1 cellular context compared by ENCODE assay signal in the genomic region with DNA sequence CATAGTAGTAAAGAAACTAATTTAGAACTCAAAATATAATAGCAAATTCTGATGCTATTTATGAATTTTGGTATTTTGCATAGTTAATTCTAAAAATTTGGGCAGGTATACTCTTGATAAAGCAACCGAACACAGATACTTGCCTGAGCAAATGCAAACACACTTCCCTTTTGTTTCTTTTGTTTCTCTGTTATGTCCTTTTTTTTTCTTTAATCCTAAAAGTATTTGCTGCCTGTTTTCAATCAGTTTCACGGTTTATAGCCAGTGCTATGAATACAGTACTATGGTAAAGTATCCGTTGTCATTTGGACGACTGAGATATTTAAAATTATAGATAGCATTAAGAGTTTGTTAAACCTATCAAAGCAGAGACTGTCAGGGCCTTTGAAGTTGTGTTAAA.
TF ChIP-seq lines count a peak whose summit lies in the region.

No MANE protein-coding gene starts in this region.

TF ChIP-seq in GM23338, 12 proteins besides CTCF, POLR2A, EP300 and RAD21:
- TF ChIP-seq, protein P1, sequence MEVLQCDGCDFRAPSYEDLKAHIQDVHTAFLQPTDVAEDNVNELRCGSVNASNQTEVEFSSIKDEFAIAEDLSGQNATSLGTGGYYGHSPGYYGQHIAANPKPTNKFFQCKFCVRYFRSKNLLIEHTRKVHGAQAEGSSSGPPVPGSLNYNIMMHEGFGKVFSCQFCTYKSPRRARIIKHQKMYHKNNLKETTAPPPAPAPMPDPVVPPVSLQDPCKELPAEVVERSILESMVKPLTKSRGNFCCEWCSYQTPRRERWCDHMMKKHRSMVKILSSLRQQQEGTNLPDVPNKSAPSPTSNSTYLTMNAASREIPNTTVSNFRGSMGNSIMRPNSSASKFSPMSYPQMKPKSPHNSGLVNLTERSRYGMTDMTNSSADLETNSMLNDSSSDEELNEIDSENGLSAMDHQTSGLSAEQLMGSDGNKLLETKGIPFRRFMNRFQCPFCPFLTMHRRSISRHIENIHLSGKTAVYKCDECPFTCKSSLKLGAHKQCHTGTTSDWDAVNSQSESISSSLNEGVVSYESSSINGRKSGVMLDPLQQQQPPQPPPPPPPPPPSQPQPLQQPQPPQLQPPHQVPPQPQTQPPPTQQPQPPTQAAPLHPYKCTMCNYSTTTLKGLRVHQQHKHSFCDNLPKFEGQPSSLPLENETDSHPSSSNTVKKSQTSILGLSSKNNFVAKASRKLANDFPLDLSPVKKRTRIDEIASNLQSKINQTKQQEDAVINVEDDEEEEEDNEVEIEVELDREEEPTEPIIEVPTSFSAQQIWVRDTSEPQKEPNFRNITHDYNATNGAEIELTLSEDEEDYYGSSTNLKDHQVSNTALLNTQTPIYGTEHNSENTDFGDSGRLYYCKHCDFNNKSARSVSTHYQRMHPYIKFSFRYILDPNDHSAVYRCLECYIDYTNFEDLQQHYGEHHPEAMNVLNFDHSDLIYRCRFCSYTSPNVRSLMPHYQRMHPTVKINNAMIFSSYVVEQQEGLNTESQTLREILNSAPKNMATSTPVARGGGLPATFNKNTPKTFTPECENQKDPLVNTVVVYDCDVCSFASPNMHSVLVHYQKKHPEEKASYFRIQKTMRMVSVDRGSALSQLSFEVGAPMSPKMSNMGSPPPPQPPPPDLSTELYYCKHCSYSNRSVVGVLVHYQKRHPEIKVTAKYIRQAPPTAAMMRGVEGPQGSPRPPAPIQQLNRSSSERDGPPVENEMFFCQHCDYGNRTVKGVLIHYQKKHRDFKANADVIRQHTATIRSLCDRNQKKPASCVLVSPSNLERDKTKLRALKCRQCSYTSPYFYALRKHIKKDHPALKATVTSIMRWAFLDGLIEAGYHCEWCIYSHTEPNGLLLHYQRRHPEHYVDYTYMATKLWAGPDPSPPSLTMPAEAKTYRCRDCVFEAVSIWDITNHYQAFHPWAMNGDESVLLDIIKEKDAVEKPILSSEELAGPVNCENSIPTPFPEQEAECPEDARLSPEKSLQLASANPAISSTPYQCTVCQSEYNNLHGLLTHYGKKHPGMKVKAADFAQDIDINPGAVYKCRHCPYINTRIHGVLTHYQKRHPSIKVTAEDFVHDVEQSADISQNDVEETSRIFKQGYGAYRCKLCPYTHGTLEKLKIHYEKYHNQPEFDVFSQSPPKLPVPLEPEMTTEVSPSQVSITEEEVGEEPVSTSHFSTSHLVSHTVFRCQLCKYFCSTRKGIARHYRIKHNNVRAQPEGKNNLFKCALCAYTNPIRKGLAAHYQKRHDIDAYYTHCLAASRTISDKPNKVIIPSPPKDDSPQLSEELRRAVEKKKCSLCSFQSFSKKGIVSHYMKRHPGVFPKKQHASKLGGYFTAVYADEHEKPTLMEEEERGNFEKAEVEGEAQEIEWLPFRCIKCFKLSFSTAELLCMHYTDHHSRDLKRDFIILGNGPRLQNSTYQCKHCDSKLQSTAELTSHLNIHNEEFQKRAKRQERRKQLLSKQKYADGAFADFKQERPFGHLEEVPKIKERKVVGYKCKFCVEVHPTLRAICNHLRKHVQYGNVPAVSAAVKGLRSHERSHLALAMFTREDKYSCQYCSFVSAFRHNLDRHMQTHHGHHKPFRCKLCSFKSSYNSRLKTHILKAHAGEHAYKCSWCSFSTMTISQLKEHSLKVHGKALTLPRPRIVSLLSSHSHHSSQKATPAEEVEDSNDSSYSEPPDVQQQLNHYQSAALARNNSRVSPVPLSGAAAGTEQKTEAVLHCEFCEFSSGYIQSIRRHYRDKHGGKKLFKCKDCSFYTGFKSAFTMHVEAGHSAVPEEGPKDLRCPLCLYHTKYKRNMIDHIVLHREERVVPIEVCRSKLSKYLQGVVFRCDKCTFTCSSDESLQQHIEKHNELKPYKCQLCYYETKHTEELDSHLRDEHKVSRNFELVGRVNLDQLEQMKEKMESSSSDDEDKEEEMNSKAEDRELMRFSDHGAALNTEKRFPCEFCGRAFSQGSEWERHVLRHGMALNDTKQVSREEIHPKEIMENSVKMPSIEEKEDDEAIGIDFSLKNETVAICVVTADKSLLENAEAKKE (CRISPR knock-in tag; IDR thresholded peaks at IDR 0.05) = no peak
- TF ChIP-seq EZH2phosphoT487 (IDR thresholded peaks at IDR 0.05; ENCODE audit: unreplicated experiment) (no peak), ZNF331 (CRISPR knock-in tag; IDR thresholded peaks at IDR 0.05; ENCODE audit: low read depth) (no peak), JUNB (IDR thresholded peaks at IDR 0.05; ENCODE audit: unreplicated experiment) (no peak), CREB1 (CRISPR knock-in tag; IDR thresholded peaks at IDR 0.05; ENCODE audit: low read depth) (no peak), STAT1 (IDR thresholded peaks at IDR 0.05; ENCODE audit: unreplicated experiment) (no peak), NANOG (IDR thresholded peaks at IDR 0.05; ENCODE audit: borderline replicate concordance) (no peak)
- TF ChIP-seq, protein P2, sequence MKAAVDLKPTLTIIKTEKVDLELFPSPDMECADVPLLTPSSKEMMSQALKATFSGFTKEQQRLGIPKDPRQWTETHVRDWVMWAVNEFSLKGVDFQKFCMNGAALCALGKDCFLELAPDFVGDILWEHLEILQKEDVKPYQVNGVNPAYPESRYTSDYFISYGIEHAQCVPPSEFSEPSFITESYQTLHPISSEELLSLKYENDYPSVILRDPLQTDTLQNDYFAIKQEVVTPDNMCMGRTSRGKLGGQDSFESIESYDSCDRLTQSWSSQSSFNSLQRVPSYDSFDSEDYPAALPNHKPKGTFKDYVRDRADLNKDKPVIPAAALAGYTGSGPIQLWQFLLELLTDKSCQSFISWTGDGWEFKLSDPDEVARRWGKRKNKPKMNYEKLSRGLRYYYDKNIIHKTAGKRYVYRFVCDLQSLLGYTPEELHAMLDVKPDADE (IDR thresholded peaks at IDR 0.05) = no peak
TF ChIP-seq in GM23338: peak in this region for 0.
